ENCODE assay signal across 13 cellular contexts in the genomic region with DNA sequence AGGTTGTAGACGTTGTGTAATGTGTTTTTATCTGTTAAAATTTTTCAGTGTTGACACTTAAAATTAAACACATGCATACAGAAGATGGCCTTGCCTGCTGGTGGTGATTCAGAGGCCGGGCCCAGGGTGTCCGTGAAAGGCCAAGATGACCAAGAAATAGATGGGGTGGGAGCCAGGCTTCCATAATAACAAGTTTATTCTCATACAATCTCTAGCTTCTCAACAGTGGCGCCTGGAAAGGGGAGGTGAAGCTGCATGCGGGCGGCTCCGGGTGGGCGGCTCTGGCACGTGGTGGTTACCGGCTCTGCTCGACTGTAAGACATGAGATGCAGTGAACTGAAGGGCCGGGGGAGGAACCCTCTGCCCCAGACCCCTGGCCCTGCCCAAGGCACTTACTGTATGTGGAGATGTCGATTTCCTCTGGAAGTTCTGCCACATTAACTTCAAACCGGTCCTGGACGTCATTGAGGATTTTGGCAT. TPM values are rescaled to one million over a fixed set of nuclear protein-coding genes. Genes with fewer than 3 reads are reported as not detected.
DNase-seq lines count a peak whose midpoint lies in the region; ATAC-seq, FAIRE-seq and TF ChIP-seq lines count a peak whose summit lies in the region.
"Had no signal": no experiment of that assay in that cellular context is flagged by ENCODE, and none has a peak within 500 bp of the region (broad histone marks: within the 10 kb centered on the region; RNA-seq: fewer than 3 reads in every experiment).

No MANE protein-coding gene starts in this region.

- no peak for TF ChIP-seq POLR2A in GM12891 (IDR thresholded peaks at IDR 0.05; ENCODE audit: low read depth, low read length)

- H3K27ac Mint-ChIP-seq in CD8-positive, alpha-beta memory T cell, result peak overlapping the region; percentile 32 to 97 (median 79)
- peak overlapping the region; percentile 47 for H3K27ac Mint-ChIP-seq in activated CD8-positive, alpha-beta T cell treated with anti-CD3 and anti-CD28 coated beads, Interleukin-2, amount 10 ng/mL, durations not matched to agents 7 days and 5 days

- TF ChIP-seq CTCF in 22Rv1 (IDR thresholded peaks at IDR 0.05), result no peak
- no peak for TF ChIP-seq CTCF in fibroblast of villous mesenchyme (IDR thresholded peaks at IDR 0.05; ENCODE audit: insufficient read depth, low read depth, low read length)

- H3K27me3 ChIP-seq in CD8-positive, alpha-beta memory T cell (ENCODE audit: insufficient read depth, low read length, poor library complexity, severe bottlenecking), result no peaks in the 10 kb centered on the region
- H3K27me3 ChIP-seq: tibial artery had no signal

- H3K4me1 ChIP-seq in CD8-positive, alpha-beta memory T cell (ENCODE audit: insufficient read depth, low read length), result peaks cover 61% of the 10 kb centered on the region

- H3K4me3 ChIP-seq in CD8-positive, alpha-beta memory T cell (ENCODE audit: low read length), result no peak overlapping the region
- H3K4me3 ChIP-seq in fibroblast of villous mesenchyme (ENCODE audit: low read depth, low read length), result no peak overlapping the region
- H3K4me3 ChIP-seq: tibial artery had no signal

- peaks cover 33 to 77% (median 44%) of the 10 kb centered on the region in 3 donors for H3K4me1 Mint-ChIP-seq in CD8-positive, alpha-beta memory T cell
- H3K4me1 Mint-ChIP-seq in activated CD8-positive, alpha-beta T cell treated with anti-CD3 and anti-CD28 coated beads, Interleukin-2, amount 10 ng/mL, durations not matched to agents 7 days and 5 days (ENCODE audit: low read depth), result peaks cover 54% of the 10 kb centered on the region

- H3K36me3 Mint-ChIP-seq in CD8-positive, alpha-beta memory T cell, result peaks cover 12 to 88% (median 12%) of the 10 kb centered on the region in 3 donors
- peaks cover 88% of the 10 kb centered on the region for H3K36me3 Mint-ChIP-seq in activated CD8-positive, alpha-beta T cell treated with anti-CD3 and anti-CD28 coated beads, Interleukin-2, amount 10 ng/mL, durations not matched to agents 7 days and 5 days (ENCODE audit: low read depth)

- peaks cover 92% of the 10 kb centered on the region for H3K36me3 ChIP-seq in CD8-positive, alpha-beta memory T cell (ENCODE audit: insufficient read depth, low read length)

- POLR2A ChIA-PET in CD8-positive, alpha-beta memory T cell (lab: Charles Lee), result interaction anchor here (0.7 to 1.8 kb wide), 3 partner anchors 17 to 45 kb away, joined by 3 to 4 read pairs (median 3); no protein-coding TSS in a partner anchor
- POLR2A ChIA-PET in activated CD8-positive, alpha-beta T cell treated with anti-CD3 and anti-CD28 coated beads, Interleukin-2, amount 10 ng/mL, durations not matched to agents 7 days and 5 days (lab: Charles Lee), result interaction anchor here (0.9 to 3.0 kb wide), 8 partner anchors 8 to 272 kb away, joined by 3 to 20 read pairs (median 4); partner anchors contain the start of genes ASF1B and DDX39A

- peaks cover 0 to 4% (median 0%) of the 10 kb centered on the region in 5 donors for H3K9me3 Mint-ChIP-seq in CD8-positive, alpha-beta memory T cell
- H3K9me3 Mint-ChIP-seq in activated CD8-positive, alpha-beta T cell treated with anti-CD3 and anti-CD28 coated beads, Interleukin-2, amount 10 ng/mL, durations not matched to agents 7 days and 5 days (ENCODE audit: insufficient read depth), result no peaks in the 10 kb centered on the region

- peak overlapping the region; percentile 63; the same call in 1 of the 2 replicates for H3K27ac ChIP-seq in 22Rv1
- H3K27ac ChIP-seq in CD8-positive, alpha-beta memory T cell (ENCODE audit: low read depth, low read length), result no peak overlapping the region

- CTCF ChIA-PET in CD8-positive, alpha-beta memory T cell (lab: Charles Lee), result interaction anchor here (2.1 to 14.4 kb wide), 4 partner anchors 17 to 70 kb away, joined by 6 to 186 read pairs (median 46); partner anchors contain the start of gene ADGRE5
- CTCF ChIA-PET in activated CD8-positive, alpha-beta T cell treated with anti-CD3 and anti-CD28 coated beads, Interleukin-2, amount 10 ng/mL, durations not matched to agents 7 days and 5 days (lab: Charles Lee), result interaction anchor here (9.9 kb wide), 1 partner anchor 45 kb away, joined by 123 read pairs; no protein-coding TSS in a partner anchor

- no peaks in the 10 kb centered on the region for H3K9me3 ChIP-seq in CD8-positive, alpha-beta memory T cell (ENCODE audit: low read length)
- H3K9me3 ChIP-seq: tibial artery had no signal

- no peak for ATAC-seq in activated CD8-positive, alpha-beta T cell treated with anti-CD3 and anti-CD28 coated beads, Interleukin-2, amount 10 ng/mL, durations not matched to agents 7 days and 5 days
- ATAC-seq in GM19397 (IDR thresholded peaks at IDR 0.05; ENCODE audit: unreplicated experiment) (no peak), HG03342 (IDR thresholded peaks at IDR 0.05; ENCODE audit: unreplicated experiment) (no peak)
- ATAC-seq: Right ventricle myocardium inferior had no signal

- no peak for FAIRE-seq in GM12891 (lab: Jason Lieb, UNC)
- FAIRE-seq: endothelial cell of umbilical vein, kidney had no signal

- H3K27me3 Mint-ChIP-seq in CD8-positive, alpha-beta memory T cell, result peaks cover 0 to 18% of the 10 kb centered on the region in 2 donors
- no peaks in the 10 kb centered on the region for H3K27me3 Mint-ChIP-seq in activated CD8-positive, alpha-beta T cell treated with anti-CD3 and anti-CD28 coated beads, Interleukin-2, amount 10 ng/mL, durations not matched to agents 7 days and 5 days (ENCODE audit: low read depth)

- DNase-seq in CD8-positive, alpha-beta memory T cell, result peak in 1 of 5 donors; percentile 15
- no peak for DNase-seq in activated CD8-positive, alpha-beta T cell treated with anti-CD3 and anti-CD28 coated beads, Interleukin-2, amount 10 ng/mL, durations not matched to agents 7 days and 5 days
- DNase-seq in fibroblast of villous mesenchyme (ENCODE audit: low read depth) (peak; percentile 52), GM12891 (ENCODE audit: insufficient read length, low spot score) (no peak), NCI-H1694 (lab: John Stamatoyannopoulos, UW) (no peak)
- DNase-seq: C1 segment of cervical spinal cord, kidney, tibial artery had no signal

- H3K4me3 Mint-ChIP-seq in CD8-positive, alpha-beta memory T cell, result peak overlapping the region in 3 of 7 donors; percentile 37 to 84 (median 42)
- no peak overlapping the region for H3K4me3 Mint-ChIP-seq in activated CD8-positive, alpha-beta T cell treated with anti-CD3 and anti-CD28 coated beads, Interleukin-2, amount 10 ng/mL, durations not matched to agents 7 days and 5 days

TF ChIP-seq in GM12891, 5 proteins besides CTCF, POLR2A, EP300 and RAD21:
- TF ChIP-seq POLR2AphosphoS5 (IDR thresholded peaks at IDR 0.05; ENCODE audit: low read depth, low read length) (no peak), SPI1 (IDR thresholded peaks at IDR 0.05; ENCODE audit: low read depth, low read length) (no peak), POU2F2 (IDR thresholded peaks at IDR 0.05; ENCODE audit: low read depth, low read length) (no peak), TAF1 (IDR thresholded peaks at IDR 0.05; ENCODE audit: low read depth, low read length) (no peak), PAX5 (IDR thresholded peaks at IDR 0.05; ENCODE audit: insufficient read depth, low read length, severe bottlenecking) (no peak)

RNA-seq across cellular contexts. Expression of gene DDX39A, which starts 10.5 kb away (rescaled TPM):
- total RNA-seq in CD8-positive, alpha-beta memory T cell, result 100 to 1,000 TPM; 298 to 302 TPM
- polyA plus RNA-seq in CD8-positive, alpha-beta memory T cell, result 110 TPM
- total RNA-seq in activated CD8-positive, alpha-beta T cell treated with anti-CD3 and anti-CD28 coated beads, Interleukin-2, amount 10 ng/mL, durations not matched to agents 7 days and 5 days, result 100 to 1,000 TPM; 309 to 313 TPM
- 56.6 and 63.8 TPM in 2 replicates for total RNA-seq in fibroblast of villous mesenchyme
- polyA plus RNA-seq in GM12891 (2012; ENCODE audit: low read depth, missing spikeins), result 153 TPM

RNA-seq across cellular contexts. Expression of gene PKN1, which starts 24.4 kb away (rescaled TPM):
- 100 to 1,000 TPM; 177 to 205 TPM for total RNA-seq in CD8-positive, alpha-beta memory T cell
- polyA plus RNA-seq in CD8-positive, alpha-beta memory T cell, result 86.6 TPM
- total RNA-seq in activated CD8-positive, alpha-beta T cell treated with anti-CD3 and anti-CD28 coated beads, Interleukin-2, amount 10 ng/mL, durations not matched to agents 7 days and 5 days, result 100 to 1,000 TPM; 244 to 263 TPM
- 127 and 207 TPM in 2 replicates for total RNA-seq in fibroblast of villous mesenchyme
- 77.0 TPM for polyA plus RNA-seq in GM12891 (2012; ENCODE audit: low read depth, missing spikeins)

RNA-seq across cellular contexts. Expression of gene ADGRE5, which starts 27.4 kb away (rescaled TPM):
- 100 to 1,000 TPM; 231 to 233 TPM for total RNA-seq in CD8-positive, alpha-beta memory T cell
- polyA plus RNA-seq in CD8-positive, alpha-beta memory T cell, result 311 TPM
- 100 to 1,000 TPM; 290 to 302 TPM for total RNA-seq in activated CD8-positive, alpha-beta T cell treated with anti-CD3 and anti-CD28 coated beads, Interleukin-2, amount 10 ng/mL, durations not matched to agents 7 days and 5 days
- 40.9 and 48.4 TPM in 2 replicates for total RNA-seq in fibroblast of villous mesenchyme
- polyA plus RNA-seq in GM12891 (2012; ENCODE audit: low read depth, missing spikeins), result 59.8 TPM
